ENCODE assay signal across 12 cellular contexts in genomic region chrX:97026406-97026805, GRCh38.
DNase-seq lines count a peak whose midpoint lies in the region; ATAC-seq and TF ChIP-seq lines count a peak whose summit lies in the region.
"Had no signal": no experiment of that assay in that cellular context is flagged by ENCODE, and none has a peak within 500 bp of the region (broad histone marks: within the 10 kb centered on the region; RNA-seq: fewer than 3 reads in every experiment).

No MANE protein-coding gene starts in this region.

- no peak overlapping the region for H3K4me3 Mint-ChIP-seq in naive thymus-derived CD4-positive, alpha-beta T cell
- no peak overlapping the region for H3K4me3 Mint-ChIP-seq in activated CD4-positive, alpha-beta memory T cell treated with anti-CD3 and anti-CD28 coated beads for 36 hours
- H3K4me3 Mint-ChIP-seq: B cell had no signal

- no peaks in the 10 kb centered on the region for H3K9me3 Mint-ChIP-seq in naive thymus-derived CD4-positive, alpha-beta T cell
- no peaks in the 10 kb centered on the region for H3K9me3 Mint-ChIP-seq in activated CD4-positive, alpha-beta memory T cell treated with anti-CD3 and anti-CD28 coated beads for 36 hours

- no CpG with 5 or more reads among the region's 2 CpGs for WGBS in IMR-90 (ENCODE audit: extremely low coverage in 2 of 2, insufficient read length in 1 of 2), 2 experiments
- WGBS in hepatocyte (ENCODE audit: low lambda C conversion rate, missing lambda C conversion rate): 47% methylated on average over 2 of the region's 2 CpGs

- H2BK5ac ChIP-seq in IMR-90 (ENCODE audit: low read depth, low read length, poor library complexity, severe bottlenecking): no peak overlapping the region

- H2AK5ac ChIP-seq in IMR-90 (ENCODE audit: low read depth, low read length): no peak overlapping the region

- no peak overlapping the region for H3K56ac ChIP-seq in IMR-90 (ENCODE audit: extremely low read depth, insufficient read depth, low read length)

- H2BK120ac ChIP-seq in IMR-90 (ENCODE audit: low read depth, low read length): no peak overlapping the region

- H2BK20ac ChIP-seq in IMR-90 (ENCODE audit: low read depth, low read length): no peak overlapping the region

- H2AFZ ChIP-seq in IMR-90 (replicated peaks; ENCODE audit: low read length, poor library complexity) (no peak overlapping the region), OCI-LY3 (ENCODE audit: low read depth, low read length) (no peak overlapping the region), hepatocyte (no peak overlapping the region)

- no peaks in the 10 kb centered on the region for H3K79me2 ChIP-seq in OCI-LY3 (ENCODE audit: low read length)
- no peaks in the 10 kb centered on the region for H3K79me2 ChIP-seq in hepatocyte

- no TSS peak for BruUV-seq in IMR-90 (replicated peaks; lab: Mats Ljungman, UMichigan)

- no peak overlapping the region for H3K27ac ChIP-seq in IMR-90 (ENCODE audit: insufficient read depth, low read length)
- H3K27ac ChIP-seq in OCI-LY3 (ENCODE audit: low read length): no peak overlapping the region
- no peak overlapping the region for H3K27ac ChIP-seq in hepatocyte
- no peak overlapping the region for H3K27ac ChIP-seq in naive thymus-derived CD4-positive, alpha-beta T cell (ENCODE audit: low read depth, low read length)
- H3K27ac ChIP-seq: SJSA1 had no signal

- CTCF ChIA-PET in IMR-90 (lab: Yijun Ruan, JAX): no interaction called here
- CTCF ChIA-PET in naive thymus-derived CD4-positive, alpha-beta T cell (lab: Charles Lee): no interaction called here
- CTCF ChIA-PET in activated CD4-positive, alpha-beta memory T cell treated with anti-CD3 and anti-CD28 coated beads for 36 hours (lab: Charles Lee): no interaction called here

- H4K8ac ChIP-seq in IMR-90 (ENCODE audit: low read depth in 2 of 2, low read length in 2 of 2): no peak overlapping the region

- H3K27me3 ChIP-seq in BE2C (no peaks in the 10 kb centered on the region), IMR-90 (ENCODE audit: control insufficient read depth, insufficient read depth, low read length) (no peaks in the 10 kb centered on the region), OCI-LY3 (ENCODE audit: low read depth, low read length) (no peaks in the 10 kb centered on the region), hepatocyte (no peaks in the 10 kb centered on the region)
- no peaks in the 10 kb centered on the region for H3K27me3 ChIP-seq in naive thymus-derived CD4-positive, alpha-beta T cell (ENCODE audit: control insufficient read depth in 2 of 2, insufficient read depth in 2 of 2, low read length in 2 of 2)
- H3K27me3 ChIP-seq: SJSA1 had no signal

- H3K9ac ChIP-seq in IMR-90 (ENCODE audit: low read depth, low read length) (no peak overlapping the region), OCI-LY3 (ENCODE audit: low read length) (no peak overlapping the region)

- no peak overlapping the region for H3K4ac ChIP-seq in IMR-90 (ENCODE audit: low read depth, low read length)

- H3K18ac ChIP-seq in IMR-90 (ENCODE audit: low read depth, low read length): no peak overlapping the region

- H3K4me2 ChIP-seq in IMR-90 (ENCODE audit: low read depth, low read length) (no peak overlapping the region), OCI-LY3 (ENCODE audit: low read length) (0 out of 2 replicates have a peak overlapping the region, but pooled peaks have one; percentile 11), hepatocyte (no peak overlapping the region)

- peaks cover 0 to 3% (median 0%) of the 10 kb centered on the region in 7 donors for H3K4me1 Mint-ChIP-seq in naive thymus-derived CD4-positive, alpha-beta T cell
- H3K4me1 Mint-ChIP-seq in activated CD4-positive, alpha-beta memory T cell treated with anti-CD3 and anti-CD28 coated beads for 36 hours (ENCODE audit: low read depth): peaks cover 2% of the 10 kb centered on the region
- H3K4me1 Mint-ChIP-seq: B cell had no signal

- no peak overlapping the region for H4K5ac ChIP-seq in IMR-90 (ENCODE audit: low read depth, low read length)

- H3K23ac ChIP-seq in IMR-90 (ENCODE audit: low read depth, low read length): no peak overlapping the region

- dilution Hi-C loops in IMR-90 (cut with HindIII; ENCODE audit: low sequenced_read_pairs, unreplicated experiment): no loop called here

- H3K27ac Mint-ChIP-seq in naive thymus-derived CD4-positive, alpha-beta T cell: no peak overlapping the region
- H3K27ac Mint-ChIP-seq in activated CD4-positive, alpha-beta memory T cell treated with anti-CD3 and anti-CD28 coated beads for 36 hours: no peak overlapping the region
- H3K27ac Mint-ChIP-seq: B cell had no signal

- no peaks in the 10 kb centered on the region for H3K9me1 ChIP-seq in IMR-90 (ENCODE audit: insufficient read depth, low read length)

- peaks cover 0 to 4% (median 0%) of the 10 kb centered on the region in 5 donors for H3K36me3 Mint-ChIP-seq in naive thymus-derived CD4-positive, alpha-beta T cell
- peaks cover 2% of the 10 kb centered on the region for H3K36me3 Mint-ChIP-seq in activated CD4-positive, alpha-beta memory T cell treated with anti-CD3 and anti-CD28 coated beads for 36 hours

- no peaks in the 10 kb centered on the region for H3K9me2 ChIP-seq in hepatocyte (replicated peaks; ENCODE audit: insufficient read depth)

- intact Hi-C loops in IMR-90 (cut with micrococcal nuclease): loop anchor here (10.0 kb wide), 1 partner anchor 658 kb away; no protein-coding TSS in a partner anchor
- intact Hi-C loops in naive thymus-derived CD4-positive, alpha-beta T cell (cut with micrococcal nuclease): loop anchor here in 1 of 2 donors (10.0 kb wide), 1 partner anchor 658 kb away; no protein-coding TSS in a partner anchor
- intact Hi-C loops in activated CD4-positive, alpha-beta memory T cell treated with anti-CD3 and anti-CD28 coated beads for 36 hours (cut with micrococcal nuclease): loop anchor here (5.0 kb wide), 1 partner anchor 661 kb away; no protein-coding TSS in a partner anchor

- H3K4me1 ChIP-seq in BE2C (no peaks in the 10 kb centered on the region), IMR-90 (ENCODE audit: control insufficient read depth, insufficient read depth, low read length) (no peaks in the 10 kb centered on the region), OCI-LY3 (ENCODE audit: low read length) (peaks cover 23% of the 10 kb centered on the region), hepatocyte (ENCODE audit: insufficient read depth) (no peaks in the 10 kb centered on the region)
- no peaks in the 10 kb centered on the region for H3K4me1 ChIP-seq in naive thymus-derived CD4-positive, alpha-beta T cell (ENCODE audit: control insufficient read depth in 2 of 2, insufficient read depth in 2 of 2, low read length in 2 of 2)
- H3K4me1 ChIP-seq: SJSA1 had no signal

- POLR2A ChIA-PET in IMR-90 (lab: Charles Lee; ENCODE audit: unreplicated experiment): no interaction called here
- POLR2A ChIA-PET in naive thymus-derived CD4-positive, alpha-beta T cell (lab: Charles Lee): no interaction called here
- POLR2A ChIA-PET in activated CD4-positive, alpha-beta memory T cell treated with anti-CD3 and anti-CD28 coated beads for 36 hours (lab: Charles Lee): no interaction called here

- no peaks in the 10 kb centered on the region for H4K20me1 ChIP-seq in IMR-90 (ENCODE audit: insufficient read depth, low read length)
- no peaks in the 10 kb centered on the region for H4K20me1 ChIP-seq in OCI-LY3 (ENCODE audit: insufficient read depth, low read length)
- H4K20me1 ChIP-seq in hepatocyte (ENCODE audit: insufficient read depth, poor library complexity, severe bottlenecking): no peaks in the 10 kb centered on the region

- no peak overlapping the region for H3K14ac ChIP-seq in IMR-90 (replicated peaks; ENCODE audit: low read depth, low read length)

- no peak overlapping the region for H2BK15ac ChIP-seq in IMR-90 (ENCODE audit: low read depth, low read length)

- H3K79me1 ChIP-seq in IMR-90 (ENCODE audit: low read depth in 1 of 2, low read length in 2 of 2): no peaks in the 10 kb centered on the region

- no peaks in the 10 kb centered on the region for H3K27me3 Mint-ChIP-seq in naive thymus-derived CD4-positive, alpha-beta T cell
- H3K27me3 Mint-ChIP-seq in activated CD4-positive, alpha-beta memory T cell treated with anti-CD3 and anti-CD28 coated beads for 36 hours: no peaks in the 10 kb centered on the region
- H3K27me3 Mint-ChIP-seq: B cell had no signal

- no peak overlapping the region for H3K4me3 ChIP-seq in BE2C (ENCODE audit: low read depth, low read length)
- no peak overlapping the region for H3K4me3 ChIP-seq in IMR-90 (ENCODE audit: insufficient read depth, low read depth, low read length)
- H3K4me3 ChIP-seq in OCI-LY3 (ENCODE audit: low read length): no peak overlapping the region
- no peak overlapping the region for H3K4me3 ChIP-seq in hepatocyte
- H3K4me3 ChIP-seq in naive thymus-derived CD4-positive, alpha-beta T cell (ENCODE audit: low read length): no peak overlapping the region
- H3K4me3 ChIP-seq: K562, SJSA1 had no signal

- H4K91ac ChIP-seq in IMR-90 (ENCODE audit: insufficient read depth, low read depth, low read length): no peak overlapping the region

- TF ChIP-seq CTCF in BE2C (IDR thresholded peaks at IDR 0.05; ENCODE audit: low read depth, low read length): peak; percentile 21; the same call in 1 of the 2 replicates
- peak; percentile 21; the same call in 1 of the 2 replicates for TF ChIP-seq CTCF in IMR-90 (conservative IDR thresholded peaks at IDR 0.05; ENCODE audit: low read depth, low read length)
- peak; percentile 62 for TF ChIP-seq CTCF in OCI-LY3 (IDR thresholded peaks at IDR 0.05; ENCODE audit: low read depth, low read length)
- peak; percentile 37 for TF ChIP-seq CTCF in hepatocyte (IDR thresholded peaks at IDR 0.05; ENCODE audit: poor library complexity)

- TF ChIP-seq POLR2A in IMR-90 (IDR thresholded peaks at IDR 0.05; ENCODE audit: low read depth, low read length): no peak

- DNase-seq in BE2C: no peak
- peak; percentile 5 for DNase-seq in IMR-90
- peak; percentile 21 for DNase-seq in hepatocyte (ENCODE audit: low spot score)
- DNase-seq in naive thymus-derived CD4-positive, alpha-beta T cell: no peak
- no peak for DNase-seq in NCI-H2227 (lab: John Stamatoyannopoulos, UW; ENCODE audit: unreplicated experiment)
- no peak for DNase-seq in activated CD4-positive, alpha-beta memory T cell treated with anti-CD3 and anti-CD28 coated beads for 36 hours
- DNase-seq: activated CD8-positive, alpha-beta memory T cell treated with anti-CD3 and anti-CD28 coated beads, Interleukin-2, amount 50 U/mL, for 48 hours had no signal

- H3K36me3 ChIP-seq in BE2C: no peaks in the 10 kb centered on the region
- no peaks in the 10 kb centered on the region for H3K36me3 ChIP-seq in IMR-90 (ENCODE audit: control insufficient read depth, insufficient read depth, low read length)
- H3K36me3 ChIP-seq in OCI-LY3 (replicated peaks; ENCODE audit: low read depth, low read length): no peaks in the 10 kb centered on the region
- no peaks in the 10 kb centered on the region for H3K36me3 ChIP-seq in hepatocyte (replicated peaks; ENCODE audit: insufficient read depth, low read depth)
- no peaks in the 10 kb centered on the region for H3K36me3 ChIP-seq in naive thymus-derived CD4-positive, alpha-beta T cell (ENCODE audit: control insufficient read depth in 2 of 3, insufficient read depth in 3 of 3, low read length in 3 of 3)
- H3K36me3 ChIP-seq: SJSA1 had no signal

- no peaks in the 10 kb centered on the region for H3K9me3 ChIP-seq in BE2C
- H3K9me3 ChIP-seq in IMR-90 (ENCODE audit: control insufficient read depth, insufficient read depth, low read length): no peaks in the 10 kb centered on the region
- H3K9me3 ChIP-seq in OCI-LY3 (ENCODE audit: insufficient read depth, low read length): no peaks in the 10 kb centered on the region
- no peaks in the 10 kb centered on the region for H3K9me3 ChIP-seq in hepatocyte (ENCODE audit: low read depth)
- no peaks in the 10 kb centered on the region for H3K9me3 ChIP-seq in naive thymus-derived CD4-positive, alpha-beta T cell (ENCODE audit: control insufficient read depth in 2 of 3, low read length in 3 of 3)
- H3K9me3 ChIP-seq: SJSA1 had no signal

- no peak overlapping the region for H2AK9ac ChIP-seq in IMR-90 (replicated peaks; ENCODE audit: low read depth, low read length, poor library complexity)

- in situ Hi-C loops in IMR-90 (cut with MboI; ENCODE audit: low sequenced_read_pairs): no loop called here

- ATAC-seq in IMR-90 (ENCODE audit: low read depth): no peak
- ATAC-seq in naive thymus-derived CD4-positive, alpha-beta T cell: no peak
- no peak for ATAC-seq in HG03280 (IDR thresholded peaks at IDR 0.05; ENCODE audit: unreplicated experiment)
- ATAC-seq: K562 had no signal

- peak; percentile 20; the same call in 1 of the 2 replicates for TF ChIP-seq RAD21 in IMR-90 (IDR thresholded peaks at IDR 0.05; ENCODE audit: low read length)

Comparison
In these comparisons a context has a peak if more than half of its experiments do, and no peak if none do; other contexts are left out.
1. DNase-seq: peak in IMR-90 (single experiment) and hepatocyte (single experiment); none in BE2C (single experiment), naive thymus-derived CD4-positive, alpha-beta T cell (0 of 9), NCI-H2227 (single experiment) and activated CD4-positive, alpha-beta memory T cell treated with anti-CD3 and anti-CD28 coated beads for 36 hours (single experiment).
2. Peak in every context shown above with its lines, with median percentiles within 50 percentile points of each other: CTCF ChIP-seq.